Comparison of ENCODE assay signal across 1 cellular context in the genomic region with DNA sequence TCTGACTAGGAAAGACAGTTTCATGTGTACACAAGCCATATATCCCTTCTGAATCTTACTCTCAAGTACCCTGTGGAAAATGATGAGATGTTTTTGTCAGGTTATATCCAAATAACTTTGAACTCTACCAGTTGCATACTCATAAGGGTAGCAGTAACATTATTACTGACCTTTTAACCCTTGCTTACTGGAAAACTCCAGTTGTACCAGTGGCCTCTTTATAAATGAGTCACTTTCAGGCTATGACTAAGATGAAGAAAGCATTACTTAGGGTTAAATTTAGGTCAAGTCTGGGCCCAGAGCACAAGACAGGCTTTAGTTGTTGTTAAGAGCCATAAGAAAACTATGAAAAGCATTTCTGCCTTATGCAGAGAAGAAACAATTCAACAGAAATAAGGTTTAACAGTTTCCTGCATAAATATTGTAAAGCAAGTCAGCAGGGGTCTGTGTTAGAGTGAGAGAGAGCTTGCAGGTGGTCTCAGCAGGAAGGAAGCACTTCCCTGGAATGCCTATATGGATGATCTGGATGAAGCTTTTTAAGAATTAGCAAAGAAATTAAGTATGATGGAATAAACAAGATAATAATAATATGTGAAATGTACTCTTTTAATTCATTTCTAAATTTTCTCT.
TF ChIP-seq lines count a peak whose summit lies in the region.

No MANE protein-coding gene starts in this region.

TF ChIP-seq in HCT116, 20 proteins besides CTCF, POLR2A, EP300 and RAD21 (continued from another document):
- TF ChIP-seq, protein P1, sequence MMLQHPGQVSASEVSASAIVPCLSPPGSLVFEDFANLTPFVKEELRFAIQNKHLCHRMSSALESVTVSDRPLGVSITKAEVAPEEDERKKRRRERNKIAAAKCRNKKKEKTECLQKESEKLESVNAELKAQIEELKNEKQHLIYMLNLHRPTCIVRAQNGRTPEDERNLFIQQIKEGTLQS (IDR thresholded peaks at IDR 0.05), result 0 out of 2 replicates have a peak, but pooled peaks have one; percentile 36
- TF ChIP-seq ZFX (IDR thresholded peaks at IDR 0.05) (peak; percentile 19; the same call in 1 of the 2 replicates), SIN3A (IDR thresholded peaks at IDR 0.05; ENCODE audit: low read depth) (peak; percentile 74; the same call in 1 of the 2 replicates), EZH2phosphoT487 (IDR thresholded peaks at IDR 0.05; ENCODE audit: borderline replicate concordance) (no peak), EZH2 (IDR thresholded peaks at IDR 0.05) (no peak)
